ENCODE assay signal across 28 cellular contexts in genomic region chr1:177556163-177556562, GRCh38.
"Had no signal": no experiment of that assay in that cellular context is flagged by ENCODE, and none has a peak within 500 bp of the region (broad histone marks: within the 10 kb centered on the region; RNA-seq: fewer than 3 reads in every experiment).

No MANE protein-coding gene starts in this region.

- H3K36me3 ChIP-seq: colonic mucosa, esophagus muscularis mucosa, esophagus squamous epithelium, gastrocnemius medialis, gastroesophageal sphincter, heart left ventricle, heart right ventricle had no signal

- H3K27ac ChIP-seq: colonic mucosa, coronary artery, epithelial cell of prostate, esophagus muscularis mucosa, esophagus squamous epithelium, foreskin keratinocyte, gastrocnemius medialis, gastroesophageal sphincter, heart left ventricle, heart right ventricle, hepatocyte had no signal

- FAIRE-seq: colon, endometrium, endothelial cell of umbilical vein, frontal cortex had no signal

- ATAC-seq: effector memory CD8-positive, alpha-beta T cell; esophagus mucosa; foreskin keratinocyte; gastrocnemius medialis; gastroesophageal sphincter; heart left ventricle; heart right ventricle had no signal

- H3K4me3 ChIP-seq: colonic mucosa, coronary artery, esophagus muscularis mucosa, esophagus squamous epithelium, gastrocnemius medialis, gastroesophageal sphincter, heart left ventricle, heart right ventricle, hepatocyte had no signal

- H3K9me3 ChIP-seq: colonic mucosa, gastrocnemius medialis had no signal

- H3K27me3 ChIP-seq: colonic mucosa, esophagus muscularis mucosa, esophagus squamous epithelium, foreskin keratinocyte, gastrocnemius medialis, gastroesophageal sphincter, hepatocyte had no signal

- H2AFZ ChIP-seq: hepatocyte had no signal

- H3K4me2 ChIP-seq: hepatocyte had no signal

- H3K4me1 ChIP-seq: colonic mucosa, esophagus muscularis mucosa, esophagus squamous epithelium, foreskin keratinocyte, gastrocnemius medialis, gastroesophageal sphincter, heart left ventricle, heart right ventricle had no signal

- DNase-seq: colonic mucosa; cortex of kidney; dermis blood vessel endothelial cell; effector CD4-positive, alpha-beta T cell; effector CD8-positive, alpha-beta T cell; effector memory CD4-positive, alpha-beta T cell; effector memory CD8-positive, alpha-beta T cell; endodermal cell; erythroblast; esophagus squamous epithelium; foreskin fibroblast; foreskin keratinocyte; foreskin melanocyte; gastrocnemius medialis; glutamatergic neuron; head of caudate nucleus; heart left ventricle; heart right ventricle had no signal

- H3K79me2 ChIP-seq: hepatocyte had no signal
